ENCODE assay signal across 26 cellular contexts in genomic region chr3:128457918-128458317, GRCh38. TPM values are rescaled to one million over a fixed set of nuclear protein-coding genes. Genes with fewer than 3 reads are reported as not detected.
"Had no signal": no experiment of that assay in that cellular context is flagged by ENCODE, and none has a peak within 500 bp of the region (broad histone marks: within the 10 kb centered on the region; RNA-seq: fewer than 3 reads in every experiment).

No MANE protein-coding gene starts in this region.

- H3K4me1 ChIP-seq: esophagus muscularis mucosa, gastrocnemius medialis, psoas muscle, tibial artery, upper lobe of left lung, vagina had no signal

- H3K9me3 Mint-ChIP-seq: effector memory CD8-positive, alpha-beta T cell; naive thymus-derived CD8-positive, alpha-beta T cell; stimulated activated memory B cell treated with anti-CD40 and anti-IgM and Interleukin-4, amounts not matched to agents 10 μg/mL and 1 μg/mL and 100 μg/mL, for 72 hours; stimulated activated naive CD8-positive, alpha-beta T cell treated with anti-CD3 and anti-CD28 coated beads, Interleukin-15, Interleukin-2, amounts not matched to agents 100 ng/mL and 50 ng/mL, for 24 hours had no signal

- H3K27me3 ChIP-seq: upper lobe of left lung, vagina had no signal

- DNase-seq: effector memory CD8-positive, alpha-beta T cell; gastrocnemius medialis; left colon; naive thymus-derived CD8-positive, alpha-beta T cell; psoas muscle; spleen; stimulated activated CD4-positive, alpha-beta T cell treated with anti-CD3 and anti-CD28 coated beads, Interleukin-15, amount 100 ng/mL, for 24 hours; stimulated activated CD4-positive, alpha-beta T cell treated with anti-CD3 and anti-CD28 coated beads, Interleukin-1b, Interleukin-23, amount 100 ng/mL, for 48 hours; stimulated activated CD4-positive, alpha-beta T cell treated with anti-CD3 and anti-CD28 coated beads, Interleukin-4, amount 100 ng/mL, for 24 hours; tibial artery; upper lobe of left lung had no signal

- H3K9me3 ChIP-seq: esophagus muscularis mucosa, gastrocnemius medialis, mucosa of descending colon, psoas muscle, spleen, tibial artery, upper lobe of left lung, vagina had no signal

- H3K36me3 ChIP-seq: esophagus muscularis mucosa, gastrocnemius medialis, spleen, tibial artery, upper lobe of left lung, vagina had no signal

- H3K4me3 Mint-ChIP-seq: effector memory CD8-positive, alpha-beta T cell; naive thymus-derived CD8-positive, alpha-beta T cell; stimulated activated memory B cell treated with anti-CD40 and anti-IgM and Interleukin-4, amounts not matched to agents 10 μg/mL and 1 μg/mL and 100 μg/mL, for 72 hours; stimulated activated naive CD8-positive, alpha-beta T cell treated with anti-CD3 and anti-CD28 coated beads, Interleukin-15, Interleukin-2, amounts not matched to agents 100 ng/mL and 50 ng/mL, for 24 hours had no signal

- H3K4me1 Mint-ChIP-seq: stimulated activated memory B cell treated with anti-CD40 and anti-IgM and Interleukin-4, amounts not matched to agents 10 μg/mL and 1 μg/mL and 100 μg/mL, for 72 hours had no signal

- H3K4me3 ChIP-seq: esophagus muscularis mucosa, gastrocnemius medialis, mucosa of descending colon, psoas muscle, spleen, tibial artery, upper lobe of left lung, vagina had no signal

- H3K27ac ChIP-seq: epithelial cell of prostate, esophagus muscularis mucosa, gastrocnemius medialis, psoas muscle, spleen, tibial artery, upper lobe of left lung, vagina had no signal

- H3K36me3 Mint-ChIP-seq: naive thymus-derived CD8-positive, alpha-beta T cell; stimulated activated memory B cell treated with anti-CD40 and anti-IgM and Interleukin-4, amounts not matched to agents 10 μg/mL and 1 μg/mL and 100 μg/mL, for 72 hours had no signal

- H3K27ac Mint-ChIP-seq: effector memory CD8-positive, alpha-beta T cell; stimulated activated memory B cell treated with anti-CD40 and anti-IgM and Interleukin-4, amounts not matched to agents 10 μg/mL and 1 μg/mL and 100 μg/mL, for 72 hours; stimulated activated naive CD8-positive, alpha-beta T cell treated with anti-CD3 and anti-CD28 coated beads, Interleukin-15, Interleukin-2, amounts not matched to agents 100 ng/mL and 50 ng/mL, for 24 hours had no signal

RNA-seq across cellular contexts. Expression of gene DNAJB8, which starts 8.8 kb away (rescaled TPM):
- total RNA-seq: esophagus muscularis mucosa; fibroblast of villous mesenchyme; gastrocnemius medialis; left colon; liver; lung microvascular endothelial cell; mesenteric fat pad; mucosa of descending colon; naive thymus-derived CD8-positive, alpha-beta T cell; omental fat pad; psoas muscle; sciatic nerve; skeletal muscle tissue; spleen; temporal lobe; upper lobe of left lung; vagina had no signal
- polyA plus RNA-seq: keratinocyte; liver; naive thymus-derived CD8-positive, alpha-beta T cell; psoas muscle; spleen had no signal

RNA-seq across cellular contexts. Expression of gene GATA2, which starts 35.1 kb away (rescaled TPM):
- total RNA-seq: naive thymus-derived CD8-positive, alpha-beta T cell had no signal
- polyA plus RNA-seq: keratinocyte; naive thymus-derived CD8-positive, alpha-beta T cell had no signal
